In genomic region chr4:73067971-73068394, GRCh38 we compare ENCODE assay signal across 8 cellular contexts. TPM values are rescaled to one million over a fixed set of nuclear protein-coding genes. Genes with fewer than 3 reads are reported as not detected.
DNase-seq lines count a peak whose midpoint lies in the region; ATAC-seq and TF ChIP-seq lines count a peak whose summit lies in the region.

No MANE protein-coding gene starts in this region.

- no TSS peak for BruUV-seq in mammary epithelial cell (replicated peaks; lab: Mats Ljungman, UMichigan)

- intact Hi-C loops in mammary epithelial cell (cut with micrococcal nuclease) = loop anchor here (2.0 kb wide), 1 partner anchor 241 kb away; no protein-coding TSS in a partner anchor

- CTCF ChIA-PET in mammary epithelial cell (lab: Charles Lee; ENCODE audit: low non-redundant PET) = no interaction called here

- ATAC-seq in HG02571 (IDR thresholded peaks at IDR 0.05; ENCODE audit: unreplicated experiment) (no peak), GM21447 (IDR thresholded peaks at IDR 0.05; ENCODE audit: unreplicated experiment) (no peak), GM21786 (IDR thresholded peaks at IDR 0.05; ENCODE audit: unreplicated experiment) (no peak), GM21515 (IDR thresholded peaks at IDR 0.05; ENCODE audit: unreplicated experiment) (no peak)

- dilution Hi-C loops in mammary epithelial cell (cut with HindIII; ENCODE audit: low sequenced_read_pairs) = no loop called here

- H3K27me3 ChIP-seq in BLaER1 treated with 17β-estradiol and CSF1 and Interleukin-3, amounts not matched to agents 10 nM and 100 nM = no peaks in the 10 kb centered on the region
- H3K27me3 ChIP-seq in mammary epithelial cell (ENCODE audit: insufficient read depth, low read length) = no peaks in the 10 kb centered on the region
- no peaks in the 10 kb centered on the region for H3K27me3 ChIP-seq in mucosa of stomach (ENCODE audit: control insufficient read depth, insufficient read depth, low read length)

- H3K9ac ChIP-seq in BLaER1 treated with 17β-estradiol and CSF1 and Interleukin-3, amounts not matched to agents 10 nM and 100 nM = peak overlapping the region; percentile 82 to 97 (median 94)
- H3K9ac ChIP-seq in mammary epithelial cell (ENCODE audit: insufficient read depth, low read length) = peak overlapping the region; percentile 93
- H3K9ac ChIP-seq in mucosa of stomach (ENCODE audit: low read length) = peak overlapping the region; percentile 84

- in situ Hi-C loops in mammary epithelial cell (cut with MboI; ENCODE audit: low sequenced_read_pairs in 2 of 2) = no loop called here

- TF ChIP-seq CTCF in LNCaP clone FGC (IDR thresholded peaks at IDR 0.05; ENCODE audit: control insufficient read depth, extremely low read depth, insufficient read depth) (no peak), mammary epithelial cell (conservative IDR thresholded peaks at IDR 0.05 in 1 of 2, IDR thresholded peaks at IDR 0.05 in 1 of 2; ENCODE audit: extremely low read depth in 1 of 2, insufficient read depth in 1 of 2, low read depth in 1 of 2, low read length in 2 of 2) (no peak)

- peaks cover 12 to 31% (median 21%) of the 10 kb centered on the region in 10 experiments for H3K4me1 ChIP-seq in BLaER1 treated with 17β-estradiol and CSF1 and Interleukin-3, amounts not matched to agents 10 nM and 100 nM
- H3K4me1 ChIP-seq in mammary epithelial cell (ENCODE audit: insufficient read depth, low read length) = peaks cover 6% of the 10 kb centered on the region
- peaks cover 4% of the 10 kb centered on the region for H3K4me1 ChIP-seq in mucosa of stomach (ENCODE audit: control insufficient read depth, insufficient read depth, low read length)

- peak overlapping the region; percentile 83 for H2AFZ ChIP-seq in mammary epithelial cell (ENCODE audit: low read depth, low read length)

- peak overlapping the region; percentile 81 to 96 (median 94) for H3K27ac ChIP-seq in BLaER1 treated with 17β-estradiol and CSF1 and Interleukin-3, amounts not matched to agents 10 nM and 100 nM
- peak overlapping the region; percentile 90 for H3K27ac ChIP-seq in mammary epithelial cell (ENCODE audit: insufficient read depth, low read depth, low read length)

- 6% methylated on average over 4 of the region's 4 CpGs for WGBS in mammary epithelial cell (ENCODE audit: low coverage, missing lambda C conversion rate)

- DNase-seq in LNCaP clone FGC (ENCODE audit: low read depth) (peak; percentile 2), mammary epithelial cell (no peak)

- H3K4me2 ChIP-seq in BLaER1 treated with 17β-estradiol and CSF1 and Interleukin-3, amounts not matched to agents 10 nM and 100 nM = peak overlapping the region; percentile 77 to 93 (median 85)
- peak overlapping the region; percentile 95 for H3K4me2 ChIP-seq in mammary epithelial cell (ENCODE audit: insufficient read depth, low read depth, low read length)

- peak overlapping the region; percentile 62 to 80 (median 74) for H3K4me3 ChIP-seq in BLaER1 treated with 17β-estradiol and CSF1 and Interleukin-3, amounts not matched to agents 10 nM and 100 nM
- H3K4me3 ChIP-seq in LNCaP clone FGC (ENCODE audit: low read depth, low read length) = peak overlapping the region; percentile 74
- peak overlapping the region; percentile 68 to 88 (median 76) for H3K4me3 ChIP-seq in mammary epithelial cell (replicated peaks in 1 of 3; ENCODE audit: insufficient read depth in 1 of 3, low read depth in 2 of 3, low read length in 3 of 3)
- H3K4me3 ChIP-seq in mucosa of stomach (ENCODE audit: low read length) = peak overlapping the region; percentile 71

- peaks cover 32% of the 10 kb centered on the region for H3K79me2 ChIP-seq in mammary epithelial cell (ENCODE audit: insufficient read depth, low read length)

- H3K9me3 ChIP-seq in BLaER1 treated with 17β-estradiol and CSF1 and Interleukin-3, amounts not matched to agents 10 nM and 100 nM (replicated peaks in 1 of 11) = no peaks in the 10 kb centered on the region
- no peaks in the 10 kb centered on the region for H3K9me3 ChIP-seq in mammary epithelial cell (replicated peaks; ENCODE audit: insufficient read depth, low read length)
- H3K9me3 ChIP-seq in mucosa of stomach (ENCODE audit: control insufficient read depth, low read length) = no peaks in the 10 kb centered on the region

- peaks cover 22 to 50% (median 32%) of the 10 kb centered on the region in 11 experiments for H3K36me3 ChIP-seq in BLaER1 treated with 17β-estradiol and CSF1 and Interleukin-3, amounts not matched to agents 10 nM and 100 nM
- H3K36me3 ChIP-seq in mammary epithelial cell (ENCODE audit: insufficient read depth, low read length) (peaks cover 11% of the 10 kb centered on the region), mucosa of stomach (ENCODE audit: control insufficient read depth, insufficient read depth, low read length) (no peaks in the 10 kb centered on the region)

- H4K20me1 ChIP-seq in BLaER1 treated with 17β-estradiol and CSF1 and Interleukin-3, amounts not matched to agents 10 nM and 100 nM = no peaks in the 10 kb centered on the region
- no peaks in the 10 kb centered on the region for H4K20me1 ChIP-seq in mammary epithelial cell (ENCODE audit: insufficient read depth, low read length)

RNA-seq across cellular contexts. Expression of gene COX18, which starts 1.5 kb away (rescaled TPM):
- total RNA-seq in mammary epithelial cell = 10 to 100 TPM; 13.5 to 30.5 TPM
- 12.5 TPM for polyA plus RNA-seq in mammary epithelial cell
- 25.0 TPM for polyA minus RNA-seq in mammary epithelial cell
